In genomic region chr16:29328528-29328927, GRCh38 we compare ENCODE assay signal across 7 cellular contexts.
DNase-seq lines count a peak whose midpoint lies in the region; ATAC-seq, FAIRE-seq and TF ChIP-seq lines count a peak whose summit lies in the region.
"Not testable (repeated sequence)": the region's sequence is repeated elsewhere in the genome, so short reads cannot be mapped to it uniquely, and the experiment has no call there.

No MANE protein-coding gene starts in this region.

- peak overlapping the region; percentile 94; the same call in 2 of the 3 replicates for H2BK15ac ChIP-seq in IMR-90 (ENCODE audit: low read depth, low read length)

- peak overlapping the region; percentile 100 for H2AK5ac ChIP-seq in IMR-90 (ENCODE audit: low read depth, low read length)

- peaks cover 15% of the 10 kb centered on the region for H3K9me1 ChIP-seq in IMR-90 (ENCODE audit: insufficient read depth, low read length)
- not testable (repeated sequence) for H3K9me1 ChIP-seq in K562 (ENCODE audit: control insufficient read depth, insufficient read depth, low read length); endothelial cell of umbilical vein (replicated peaks; ENCODE audit: control insufficient read depth, extremely low read depth, insufficient read depth, low read length)

- H4K5ac ChIP-seq in IMR-90 (ENCODE audit: low read depth, low read length): peak overlapping the region; percentile 100

- H3K27me3 Mint-ChIP-seq in naive B cell: not testable (repeated sequence)

- not testable (repeated sequence) for H3F3A ChIP-seq in SK-N-SH (replicated peaks; ENCODE audit: insufficient read depth)

- dilution Hi-C loops in IMR-90 (cut with HindIII; ENCODE audit: low sequenced_read_pairs, unreplicated experiment); endothelial cell of umbilical vein (cut with MboI; ENCODE audit: extremely low pct_ligation_motif_present, low sequenced_read_pairs): not testable (repeated sequence)

- not testable (repeated sequence) for H3K4me3 ChIP-seq in IMR-90 (ENCODE audit: insufficient read depth, low read depth, low read length); SK-N-SH (ENCODE audit: low read depth in 2 of 2, low read length in 1 of 2); K562; endothelial cell of umbilical vein (replicated peaks in 1 of 3; ENCODE audit: insufficient read depth in 1 of 3, low read depth in 1 of 3, low read length in 3 of 3)

- FAIRE-seq in K562 (lab: Jason Lieb, UNC); endothelial cell of umbilical vein (lab: Jason Lieb, UNC): not testable (repeated sequence)

- H2AK9ac ChIP-seq in IMR-90 (replicated peaks; ENCODE audit: low read depth, low read length, poor library complexity): not testable (repeated sequence)

- DNase-seq in ACHN: peak; percentile 25
- peak; percentile 31 for DNase-seq in H4 (ENCODE audit: low spot score)
- not testable (repeated sequence) for DNase-seq in IMR-90; SK-N-SH; K562 (ENCODE audit: extremely low read depth in 1 of 4, low spot score in 3 of 4); endothelial cell of umbilical vein (ENCODE audit: low read depth, low spot score); naive B cell

- H2AFZ ChIP-seq in IMR-90 (replicated peaks; ENCODE audit: low read length, poor library complexity); SK-N-SH (ENCODE audit: low read depth); K562 (ENCODE audit: low read depth, low read length): not testable (repeated sequence)
- peak overlapping the region; percentile 72 for H2AFZ ChIP-seq in endothelial cell of umbilical vein (ENCODE audit: low read depth, low read length)

- TF ChIP-seq EP300 in SK-N-SH (IDR thresholded peaks at IDR 0.05; ENCODE audit: borderline replicate concordance in 1 of 2, low read depth in 1 of 2, low read length in 1 of 2); K562 (IDR thresholded peaks at IDR 0.05; ENCODE audit: low read length): not testable (repeated sequence)

- peaks cover 15 to 52% (median 22%) of the 10 kb centered on the region in 3 donors for H3K4me1 Mint-ChIP-seq in naive B cell

- H2BK5ac ChIP-seq in IMR-90 (ENCODE audit: low read depth, low read length, poor library complexity, severe bottlenecking): peak overlapping the region; percentile 100

- H3K27ac Mint-ChIP-seq in naive B cell: peak overlapping the region in 4 of 6 donors; percentile 19 to 85 (median 84)

- not testable (repeated sequence) for H3K79me2 ChIP-seq in SK-N-SH (ENCODE audit: insufficient read depth); K562 (ENCODE audit: control insufficient read depth, insufficient read depth, low read length); endothelial cell of umbilical vein (ENCODE audit: control insufficient read depth, insufficient read depth, low read length)

- H3K36me3 Mint-ChIP-seq in naive B cell: not testable (repeated sequence)

- H3K4ac ChIP-seq in IMR-90 (ENCODE audit: low read depth, low read length): peak overlapping the region; percentile 100

- peak overlapping the region; percentile 100 for H4K91ac ChIP-seq in IMR-90 (ENCODE audit: insufficient read depth, low read depth, low read length)

- H2BK120ac ChIP-seq in IMR-90 (ENCODE audit: low read depth, low read length): peak overlapping the region; percentile 100

- not testable (repeated sequence) for H4K20me1 ChIP-seq in IMR-90 (ENCODE audit: insufficient read depth, low read length); SK-N-SH (ENCODE audit: insufficient read depth); K562 (replicated peaks; ENCODE audit: control insufficient read depth, insufficient read depth, low read length); endothelial cell of umbilical vein (replicated peaks; ENCODE audit: control insufficient read depth, extremely low read depth, insufficient read depth, low read length)

- H3K36me3 ChIP-seq in IMR-90 (ENCODE audit: control insufficient read depth, insufficient read depth, low read length); SK-N-SH (replicated peaks in 1 of 2; ENCODE audit: control insufficient read depth in 1 of 2, insufficient read depth in 2 of 2, low read length in 1 of 2); K562 (ENCODE audit: control insufficient read depth, insufficient read depth, low read length); endothelial cell of umbilical vein (ENCODE audit: control insufficient read depth in 2 of 2, extremely low read depth in 1 of 2, insufficient read depth in 2 of 2, low read length in 2 of 2): not testable (repeated sequence)

- peak; percentile 8; the same call in 1 of the 2 replicates for ATAC-seq in IMR-90 (ENCODE audit: low read depth)
- not testable (repeated sequence) for ATAC-seq in K562; naive B cell (ENCODE audit: low read depth in 2 of 2)

- H3K4me1 ChIP-seq in IMR-90 (ENCODE audit: control insufficient read depth, insufficient read depth, low read length): peaks cover 22% of the 10 kb centered on the region
- not testable (repeated sequence) for H3K4me1 ChIP-seq in SK-N-SH (ENCODE audit: control insufficient read depth in 1 of 2, insufficient read depth in 2 of 2, low read depth in 1 of 2, low read length in 1 of 2); K562 (replicated peaks in 1 of 2; ENCODE audit: control insufficient read depth in 2 of 2, insufficient read depth in 2 of 2, low read length in 2 of 2)
- peaks cover 21% of the 10 kb centered on the region for H3K4me1 ChIP-seq in endothelial cell of umbilical vein (ENCODE audit: control insufficient read depth, extremely low read depth, insufficient read depth, low read length)

- H3K14ac ChIP-seq in IMR-90 (replicated peaks; ENCODE audit: low read depth, low read length): peak overlapping the region; percentile 99

- H3K4me2 ChIP-seq in IMR-90 (ENCODE audit: low read depth, low read length) (peak overlapping the region; percentile 25; the same call in 1 of the 2 replicates), SK-N-SH (peak overlapping the region; percentile 38)
- H3K4me2 ChIP-seq in K562 (ENCODE audit: insufficient read depth, low read length); endothelial cell of umbilical vein (ENCODE audit: insufficient read depth, low read length): not testable (repeated sequence)

- 44% methylated on average over 3 of the region's 11 CpGs; no CpG with 5 or more reads in 1 of the 2 experiments for WGBS in IMR-90 (ENCODE audit: extremely low coverage in 2 of 2, insufficient read length in 1 of 2), 2 experiments
- 59% methylated on average over 5 of the region's 11 CpGs for WGBS in SK-N-SH (ENCODE audit: low lambda C conversion rate)
- WGBS in K562 (ENCODE audit: insufficient coverage, low coverage, missing lambda C conversion rate): 6% methylated on average over 11 of the region's 11 CpGs

- CTCF ChIA-PET in IMR-90 (lab: Yijun Ruan, JAX); SK-N-SH (lab: Yijun Ruan, JAX); K562 (lab: Yijun Ruan, JAX; ENCODE audit: low intra/inter-chr PET ratio); endothelial cell of umbilical vein (lab: Charles Lee): not testable (repeated sequence)

- peak overlapping the region; percentile 99 for H3K18ac ChIP-seq in IMR-90 (ENCODE audit: low read depth, low read length)

- H3K79me1 ChIP-seq in IMR-90 (ENCODE audit: low read depth in 1 of 2, low read length in 2 of 2): not testable (repeated sequence)

- H3K9me3 Mint-ChIP-seq in naive B cell: not testable (repeated sequence)

- peak overlapping the region; percentile 90 to 97 for H4K8ac ChIP-seq in IMR-90 (ENCODE audit: low read depth in 2 of 2, low read length in 2 of 2)

- not testable (repeated sequence) for H3K4me3 Mint-ChIP-seq in naive B cell

- not testable (repeated sequence) for H3K27me3 ChIP-seq in IMR-90 (ENCODE audit: control insufficient read depth, insufficient read depth, low read length); SK-N-SH (ENCODE audit: insufficient read depth); endothelial cell of umbilical vein (ENCODE audit: control insufficient read depth in 2 of 2, insufficient read depth in 2 of 2, low read length in 2 of 2)
- peaks cover 8 to 18% of the 10 kb centered on the region in 2 experiments; a peak in 4 of 5 replicates for H3K27me3 ChIP-seq in K562 (ENCODE audit: control insufficient read depth in 2 of 2, insufficient read depth in 2 of 2, low read length in 2 of 2)

- in situ Hi-C loops in ACHN (cut with HindIII; ENCODE audit: low pct_ligation_motif_present, low pct_unique_long_range_greater_than_20kb, low sequenced_read_pairs); IMR-90 (cut with MboI; ENCODE audit: low sequenced_read_pairs); K562 (cut with MboI): not testable (repeated sequence)

- not testable (repeated sequence) for H3K9me3 ChIP-seq in IMR-90 (ENCODE audit: control insufficient read depth, insufficient read depth, low read length); SK-N-SH; K562 (replicated peaks; ENCODE audit: control insufficient read depth, insufficient read depth, low read depth, low read length); endothelial cell of umbilical vein (replicated peaks; ENCODE audit: control insufficient read depth, insufficient read depth, low read length)

- peak overlapping the region; percentile 95 for H3K9ac ChIP-seq in IMR-90 (ENCODE audit: low read depth, low read length)
- H3K9ac ChIP-seq in SK-N-SH; K562 (ENCODE audit: insufficient read depth in 1 of 2, low read depth in 2 of 2, low read length in 2 of 2); endothelial cell of umbilical vein (replicated peaks; ENCODE audit: extremely low read depth, insufficient read depth, low read length): not testable (repeated sequence)

- TF ChIP-seq POLR2A in IMR-90 (IDR thresholded peaks at IDR 0.05; ENCODE audit: low read depth, low read length); K562 (conservative IDR thresholded peaks at IDR 0.05); endothelial cell of umbilical vein (IDR thresholded peaks at IDR 0.05; ENCODE audit: low read depth, low read length): not testable (repeated sequence)

- H3K27ac ChIP-seq in IMR-90 (ENCODE audit: insufficient read depth, low read length): peak overlapping the region; percentile 100
- peak overlapping the region in 1 of 2 experiments; percentile 49; a peak in 2 of 4 replicates for H3K27ac ChIP-seq in SK-N-SH (ENCODE audit: low read depth in 2 of 2, low read length in 1 of 2)
- not testable (repeated sequence) for H3K27ac ChIP-seq in K562 (ENCODE audit: extremely low read depth, low read depth, low read length)
- H3K27ac ChIP-seq in endothelial cell of umbilical vein (ENCODE audit: insufficient read depth, low read depth, low read length): peak overlapping the region; percentile 74

- not testable (repeated sequence) for TF ChIP-seq RAD21 in IMR-90 (IDR thresholded peaks at IDR 0.05; ENCODE audit: low read length); SK-N-SH (IDR thresholded peaks at IDR 0.05; ENCODE audit: low read length); K562 (CRISPR knock-in tag; conservative IDR thresholded peaks at IDR 0.05 in 1 of 2, IDR thresholded peaks at IDR 0.05 in 1 of 2)

- peak overlapping the region; percentile 86 for H3K56ac ChIP-seq in IMR-90 (ENCODE audit: extremely low read depth, insufficient read depth, low read length)

- intact Hi-C loops in IMR-90 (cut with micrococcal nuclease); K562 (cut with micrococcal nuclease); endothelial cell of umbilical vein (cut with micrococcal nuclease): not testable (repeated sequence)

- TF ChIP-seq CTCF in IMR-90 (conservative IDR thresholded peaks at IDR 0.05; ENCODE audit: low read depth, low read length): 0 out of 2 replicates have a peak, but pooled peaks have one; percentile 6
- peak; percentile 24 for TF ChIP-seq CTCF in SK-N-SH (IDR thresholded peaks at IDR 0.05)
- not testable (repeated sequence) for TF ChIP-seq CTCF in K562 (IDR thresholded peaks at IDR 0.05 in 2 of 3, conservative IDR thresholded peaks at IDR 0.05 in 1 of 3; ENCODE audit: insufficient read depth in 2 of 3, low read depth in 1 of 3, low read length in 3 of 3)
- peak; percentile 5 to 29 for TF ChIP-seq CTCF in endothelial cell of umbilical vein (IDR thresholded peaks at IDR 0.05; ENCODE audit: extremely low read depth in 1 of 2, insufficient read depth in 1 of 2, low read depth in 1 of 2, low read length in 2 of 2)

- H2BK20ac ChIP-seq in IMR-90 (ENCODE audit: low read depth, low read length): peak overlapping the region; percentile 99

- peak overlapping the region; percentile 96 for H3K23ac ChIP-seq in IMR-90 (ENCODE audit: low read depth, low read length)

- H3K9me2 ChIP-seq in SK-N-SH: not testable (repeated sequence)

- not testable (repeated sequence) for BruUV-seq in IMR-90 (replicated peaks; lab: Mats Ljungman, UMichigan); K562 (replicated peaks; lab: Mats Ljungman, UMichigan); endothelial cell of umbilical vein (replicated peaks; lab: Mats Ljungman, UMichigan)

- POLR2A ChIA-PET in IMR-90 (lab: Charles Lee; ENCODE audit: unreplicated experiment); SK-N-SH (lab: Yijun Ruan, JAX); K562 (lab: Yijun Ruan, JAX); endothelial cell of umbilical vein (lab: Charles Lee): not testable (repeated sequence)
